ENCODE assay signal across 10 cellular contexts in the genomic region with DNA sequence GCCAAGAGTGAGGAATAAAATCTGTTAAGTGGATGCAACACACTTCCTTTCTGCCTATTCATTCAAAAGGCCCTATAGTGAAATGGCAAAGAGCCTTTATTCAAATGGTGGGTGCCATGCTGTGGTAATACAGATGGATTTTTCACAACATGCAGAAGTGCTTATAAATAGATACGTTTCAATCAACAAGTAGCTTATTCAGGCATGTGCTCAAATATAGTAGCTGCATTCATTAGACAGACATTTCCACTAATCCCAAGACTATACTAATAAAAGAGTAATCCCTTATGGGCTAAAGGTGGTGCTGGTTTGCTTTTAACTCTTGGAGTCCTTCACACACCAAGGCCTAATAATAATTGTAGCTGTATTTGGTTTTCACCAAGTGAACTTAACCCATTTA.
"Had no signal": no experiment of that assay in that cellular context is flagged by ENCODE, and none has a peak within 500 bp of the region (broad histone marks: within the 10 kb centered on the region; RNA-seq: fewer than 3 reads in every experiment).

No MANE protein-coding gene starts in this region.

- H3K9me3 ChIP-seq: body of pancreas had no signal

- H3K4me1 ChIP-seq: body of pancreas had no signal

- DNase-seq: activated CD4-positive, alpha-beta T cell treated with anti-CD3 and anti-CD28 coated beads, Interleukin-2, amount 50 U/mL, for 1 hour; activated naive CD4-positive, alpha-beta T cell treated with anti-CD3 and anti-CD28 coated beads, Interleukin-2, amount 50 U/mL, for 16 hours; amniotic stem cell; body of pancreas; dermis blood vessel endothelial cell; immature natural killer cell; left cardiac atrium; stimulated activated CD4-positive, alpha-beta T cell treated with anti-CD3 and anti-CD28 coated beads, Interleukin-2, amount 100 ng/mL, for 24 hours; stimulated activated naive B cell treated with anti-CD40 and anti-IgM and Interleukin-4, amounts not matched to agents 10 μg/mL and 1 μg/mL and 100 μg/mL, for 72 hours; trophoblast cell had no signal

- ATAC-seq: body of pancreas; stimulated activated naive B cell treated with anti-CD40 and anti-IgM and Interleukin-4, amounts not matched to agents 10 μg/mL and 1 μg/mL and 100 μg/mL, for 72 hours had no signal

- H3K4me3 ChIP-seq: body of pancreas had no signal

- H3K27me3 ChIP-seq: body of pancreas had no signal

- H3K27ac ChIP-seq: body of pancreas had no signal
